In the genomic region with DNA sequence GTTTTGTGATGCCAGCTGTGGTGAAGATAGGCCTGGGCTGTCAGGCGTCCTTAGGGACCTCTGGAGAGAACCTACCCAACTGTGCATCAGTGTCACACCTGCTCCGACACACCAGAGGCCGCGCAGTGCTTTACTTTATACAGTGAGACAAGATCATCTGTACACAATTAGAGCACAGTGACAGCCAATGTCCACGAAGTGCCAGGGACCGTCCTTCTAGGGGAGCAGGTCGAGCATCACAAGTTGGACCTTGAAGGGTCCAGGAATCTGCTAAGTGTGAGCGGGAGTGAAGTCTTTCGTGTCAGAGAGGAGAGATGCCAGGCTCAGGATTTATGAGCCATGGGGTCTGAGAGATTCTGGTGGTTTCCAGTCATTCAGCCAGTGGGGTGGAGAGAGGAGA, we compare ENCODE assay signal across 20 cellular contexts.
"Had no signal": no experiment of that assay in that cellular context is flagged by ENCODE, and none has a peak within 500 bp of the region (broad histone marks: within the 10 kb centered on the region; RNA-seq: fewer than 3 reads in every experiment).

No MANE protein-coding gene starts in this region.

- FAIRE-seq: RCC 7860 had no signal

- DNase-seq: KBM-7, MV-4-11, NCI-H1048, NCI-H1105, NCI-H1417, NCI-H1436 treated with DMSO at 0.1 percent for 48 hours, NCI-H1694, NCI-H187 treated with DMSO at 0.1 percent for 48 hours, NCI-H2029 treated with DMSO at 0.1 percent for 48 hours, NCI-H226, NCI-H446, NCI-H510A, NCI-H524 treated with DMSO at 0.1 percent for 48 hours, NCI-H69, NCI-H774, Right ventricle myocardium superior, RPMI8226, SW 1271 had no signal

- H3K27ac ChIP-seq: HL-60 had no signal
